Comparison of ENCODE assay signal across 26 cellular contexts in genomic region chr2:49643149-49643548, GRCh38.
"Had no signal": no experiment of that assay in that cellular context is flagged by ENCODE, and none has a peak within 500 bp of the region (broad histone marks: within the 10 kb centered on the region; RNA-seq: fewer than 3 reads in every experiment).

No MANE protein-coding gene starts in this region.

- H3K4me1 ChIP-seq: stomach, suprapubic skin, testis, thyroid gland, tibial artery, tibial nerve, transverse colon, upper lobe of left lung, upper lobe of right lung, uterus, vagina had no signal

- H3K36me3 ChIP-seq: stomach, suprapubic skin, thoracic aorta, thyroid gland, tibial artery, tibial nerve, transverse colon, upper lobe of left lung, upper lobe of right lung, uterus, vagina had no signal

- H3K9me3 ChIP-seq: testis, thyroid gland, tibial artery, upper lobe of right lung, uterus, vagina had no signal

- H3K27me3 ChIP-seq: stomach, suprapubic skin, testis, thyroid gland, tibial artery, tibial nerve, transverse colon, upper lobe of left lung, upper lobe of right lung, uterus, vagina had no signal

- DNase-seq: stimulated activated CD4-positive, alpha-beta T cell treated with anti-CD3 and anti-CD28 coated beads, Interleukin-2, amount 100 ng/mL, for 48 hours; stimulated activated CD4-positive, alpha-beta T cell treated with anti-CD3 and anti-CD28 coated beads, Interleukin-4, amount 100 ng/mL, for 1 hour; stimulated activated CD4-positive, alpha-beta T cell treated with anti-CD3 and anti-CD28 coated beads, Interleukin-4, amount 100 ng/mL, for 24 hours; stimulated activated CD4-positive, alpha-beta T cell treated with anti-CD3 and anti-CD28 coated beads, Interleukin-4, amount 100 ng/mL, for 4 hours; stimulated activated CD8-positive, alpha-beta memory T cell treated with anti-CD3 and anti-CD28 coated beads, Interleukin-4, amount 100 ng/mL, for 48 hours; stimulated activated naive B cell treated with anti-CD40 and anti-IgM and Interleukin-4, amounts not matched to agents 10 μg/mL and 1 μg/mL and 100 μg/mL, for 72 hours; stimulated activated naive CD4-positive, alpha-beta T cell; stimulated activated naive CD4-positive, alpha-beta T cell treated with Interleukin-2 at 50 U/mL for 16 hours; stimulated activated naive CD8-positive, alpha-beta T cell treated with anti-CD3 and anti-CD28 coated beads, Interleukin-15, amount 100 ng/mL, for 72 hours; stimulated activated naive CD8-positive, alpha-beta T cell treated with anti-CD3 and anti-CD28 coated beads, Interleukin-15, Interleukin-2, amounts not matched to agents 100 U/mL and 50 U/mL, for 24 hours; stomach; substantia nigra; testis; thyroid gland; tibial artery; transverse colon; trophoblast cell; upper lobe of left lung; upper lobe of right lung; uterus had no signal

- H3K27ac ChIP-seq: stomach, suprapubic skin, testis, thoracic aorta, thyroid gland, tibial artery, tibial nerve, transverse colon, upper lobe of left lung, upper lobe of right lung, uterus, vagina had no signal

- ATAC-seq: stimulated activated effector memory CD8-positive, alpha-beta T cell treated with anti-CD3 and anti-CD28 coated beads, Interleukin-12 subunit alpha, Interleukin-12 subunit beta, amount 100 ng/mL, for 72 hours; stimulated activated memory B cell treated with anti-CD40 and anti-IgM and Interleukin-4, amounts not matched to agents 10 μg/mL and 1 μg/mL and 100 μg/mL, for 72 hours; stimulated activated naive B cell treated with anti-CD40 and anti-IgM and Interleukin-4, amounts not matched to agents 10 μg/mL and 1 μg/mL and 100 μg/mL, for 72 hours; stimulated activated naive CD8-positive, alpha-beta T cell treated with anti-CD3 and anti-CD28 coated beads, Interleukin-15, amount 100 ng/mL, for 72 hours; stimulated activated naive CD8-positive, alpha-beta T cell treated with anti-CD3 and anti-CD28 coated beads, Interleukin-15, Interleukin-2, amounts not matched to agents 100 U/mL and 50 U/mL, for 24 hours; upper lobe of right lung had no signal

- H3K4me3 ChIP-seq: stomach, suprapubic skin, testis, thoracic aorta, thyroid gland, tibial artery, tibial nerve, transverse colon, upper lobe of left lung, upper lobe of right lung, uterus, vagina had no signal
